Comparison of ENCODE assay signal across 1 cellular context in the genomic region with DNA sequence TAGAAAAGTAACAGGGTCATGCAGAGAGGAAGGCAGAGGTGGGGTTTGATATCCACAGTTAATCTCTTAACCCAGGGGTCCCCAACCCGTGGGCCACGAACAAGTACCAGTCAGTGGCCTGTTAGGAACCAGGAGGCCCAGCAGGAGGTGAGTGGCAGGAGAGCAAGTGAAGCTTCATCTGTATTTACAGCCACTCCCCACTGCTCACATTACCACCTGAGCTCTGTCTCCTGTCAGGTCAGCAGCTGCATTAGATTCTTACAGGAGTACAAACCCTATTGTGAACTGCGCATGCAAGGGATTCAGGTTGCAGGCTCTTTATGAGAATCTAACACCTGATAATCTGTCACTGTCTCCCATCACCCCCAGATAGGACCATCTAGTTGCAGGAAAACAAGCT.
TF ChIP-seq lines count a peak whose summit lies in the region.

No MANE protein-coding gene starts in this region.

TF ChIP-seq in GM23338, 12 proteins besides CTCF, POLR2A, EP300 and RAD21 (continued from another document):
- TF ChIP-seq ZNF462 (CRISPR knock-in tag; IDR thresholded peaks at IDR 0.05) (no peak), EZH2phosphoT487 (IDR thresholded peaks at IDR 0.05; ENCODE audit: unreplicated experiment) (no peak), STAT1 (IDR thresholded peaks at IDR 0.05; ENCODE audit: unreplicated experiment) (no peak), NANOG (IDR thresholded peaks at IDR 0.05; ENCODE audit: borderline replicate concordance) (no peak), CREB1 (CRISPR knock-in tag; IDR thresholded peaks at IDR 0.05; ENCODE audit: low read depth) (no peak)
